8 cellular contexts compared by ENCODE assay signal in genomic region chr1:30756545-30757195, GRCh38. TPM values are rescaled to one million over a fixed set of nuclear protein-coding genes. Genes with fewer than 3 reads are reported as not detected.
DNase-seq lines count a peak whose midpoint lies in the region; ATAC-seq and TF ChIP-seq lines count a peak whose summit lies in the region.

No MANE protein-coding gene starts in this region.

- H3K4me3 Mint-ChIP-seq in immature natural killer cell: peak overlapping the region; percentile 96 to 100 (median 100)

- H3K27ac ChIP-seq in adipose tissue (ENCODE audit: low read depth, low read length): peak overlapping the region; percentile 86

- peak overlapping the region; percentile 99 to 100 (median 100) for H3K27ac Mint-ChIP-seq in immature natural killer cell

- no peaks in the 10 kb centered on the region for H3K9me3 Mint-ChIP-seq in immature natural killer cell

- 31 to 69% (median 33%) methylated on average over 11 of the region's 11 CpGs for WGBS in adipose tissue, 3 donors

- peaks cover 3 to 8% (median 5%) of the 10 kb centered on the region in 3 donors for H3K36me3 Mint-ChIP-seq in immature natural killer cell

- TF ChIP-seq POLR2A in GM19099 (IDR thresholded peaks at IDR 0.05; ENCODE audit: extremely low read depth, insufficient read length, low read depth): peak; percentile 58

- DNase-seq in SKM-1 treated with dmso at 0.1 percent for 144 hours (lab: John Stamatoyannopoulos, UW; ENCODE audit: unreplicated experiment) (peak; percentile 100), immature natural killer cell (peak; percentile 87 to 89 (median 87))
- peak; percentile 70 to 73 for DNase-seq in stimulated activated CD4-positive, alpha-beta T cell treated with anti-CD3 and anti-CD28 coated beads, Interleukin-2, amount 100 ng/mL, for 24 hours

- peaks cover 12 to 27% (median 15%) of the 10 kb centered on the region in 3 donors for H3K27me3 Mint-ChIP-seq in immature natural killer cell (ENCODE audit: low read depth in 3 of 3)

- ATAC-seq in GM21786 (IDR thresholded peaks at IDR 0.05; ENCODE audit: unreplicated experiment) (no peak), HG02798 (IDR thresholded peaks at IDR 0.05; ENCODE audit: poor library complexity, unreplicated experiment) (no peak), HG03025 (IDR thresholded peaks at IDR 0.05; ENCODE audit: low FRiP score, unreplicated experiment) (no peak)

- peaks cover 89 to 92% of the 10 kb centered on the region in 2 donors for H3K4me1 Mint-ChIP-seq in immature natural killer cell

RNA-seq across cellular contexts. Expression of gene LAPTM5, which starts 0.9 kb away (rescaled TPM):
- 100 to 1,000 TPM in 1 of 3 donors, 10 to 100 TPM in 2; 19.5 to 106 (median 62.3) TPM for polyA plus RNA-seq in adipose tissue
- polyA plus RNA-seq in immature natural killer cell: 100 to 1,000 TPM; 464 to 744 (median 541) TPM

RNA-seq across cellular contexts. Expression of gene MATN1, which starts 33.3 kb away (rescaled TPM):
- under 1 TPM in 2 of 3 donors, not detected in 1; 0.09 to 0.21 TPM for polyA plus RNA-seq in adipose tissue
- not detected for polyA plus RNA-seq in immature natural killer cell

Comparison
In these comparisons a context has a peak if more than half of its experiments do, and no peak if none do; other contexts are left out.
1. RNA of gene LAPTM5, which starts 0.9 kb away (polyA plus RNA-seq): 464 to 744 TPM in immature natural killer cell; 19.5 to 106 TPM in adipose tissue; every median in the first group is over 4 times any median in the second.
2. Peak in every context shown above with its lines, with median percentiles within 50 percentile points of each other: DNase-seq.